Comparison of ENCODE assay signal across 8 cellular contexts in the genomic region with DNA sequence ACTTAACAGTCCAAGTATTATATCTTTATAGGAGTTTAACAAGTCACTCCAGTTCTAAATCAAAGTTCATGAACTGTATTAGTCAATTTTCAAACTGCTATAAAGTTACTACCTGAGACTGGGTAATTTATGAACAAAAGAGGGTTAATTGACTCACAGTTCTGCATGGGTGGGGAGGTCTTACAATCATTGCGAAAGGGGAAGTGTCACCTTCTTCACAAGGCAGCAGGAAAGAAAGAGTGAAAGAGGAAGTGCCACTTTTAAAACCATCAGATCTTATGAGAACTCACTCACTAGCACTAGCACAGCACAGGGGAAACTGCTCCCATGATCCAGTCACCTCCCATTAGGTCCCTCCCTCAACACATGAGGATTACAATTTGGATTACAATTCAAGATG.
A peak's percentile ranks its signal among the peaks of the same experiment; 100 is the strongest.
DNase-seq lines count a peak whose midpoint lies in the region; ATAC-seq lines count a peak whose summit lies in the region.

No MANE protein-coding gene starts in this region.

- ATAC-seq in GM18867 (IDR thresholded peaks at IDR 0.05; ENCODE audit: unreplicated experiment), result peak; percentile 100
- ATAC-seq in HG02642 (IDR thresholded peaks at IDR 0.05; ENCODE audit: poor library complexity, unreplicated experiment), result peak; percentile 100

- peak; percentile 98 for DNase-seq in MV-4-11 (lab: John Stamatoyannopoulos, UW)
- DNase-seq in medulla oblongata (ENCODE audit: extremely low spot score), result peak; percentile 70
- DNase-seq in NCI-H2171 treated with DMSO at 0.1 percent for 48 hours (lab: John Stamatoyannopoulos, UW), result no peak
- DNase-seq in DMS79 treated with DMSO at 0.1 percent for 48 hours (lab: John Stamatoyannopoulos, UW), result no peak
- no peak for DNase-seq in activated gamma-delta T cell treated with Interleukin-2 at 50 U/mL for 16 hours
- no peak for DNase-seq in activated CD8-positive, alpha-beta memory T cell treated with anti-CD3 and anti-CD28 coated beads, Interleukin-2, amount 50 U/mL, for 48 hours

Comparison
In these comparisons a context has a peak if more than half of its experiments do, and no peak if none do; other contexts are left out.
1. DNase-seq: peak in MV-4-11 (single experiment) and medulla oblongata (single experiment); none in NCI-H2171 treated with DMSO at 0.1 percent for 48 hours (single experiment), DMS79 treated with DMSO at 0.1 percent for 48 hours (single experiment), activated gamma-delta T cell treated with Interleukin-2 at 50 U/mL for 16 hours (single experiment) and activated CD8-positive, alpha-beta memory T cell treated with anti-CD3 and anti-CD28 coated beads, Interleukin-2, amount 50 U/mL, for 48 hours (single experiment).